In genomic region chrX:32139463-32139862, GRCh38 we compare ENCODE assay signal across 20 cellular contexts.
A peak's percentile ranks its signal among the peaks of the same experiment; 100 is the strongest.
DNase-seq lines count a peak whose midpoint lies in the region; ATAC-seq, FAIRE-seq and TF ChIP-seq lines count a peak whose summit lies in the region.
"Had no signal": no experiment of that assay in that cellular context is flagged by ENCODE, and none has a peak within 500 bp of the region (broad histone marks: within the 10 kb centered on the region; RNA-seq: fewer than 3 reads in every experiment).

No MANE protein-coding gene starts in this region.

- ATAC-seq in mucosa of descending colon (peak; percentile 81), right lobe of liver (no peak)
- ATAC-seq: GM12878 had no signal

- no peaks in the 10 kb centered on the region for H4K20me1 ChIP-seq in astrocyte (ENCODE audit: insufficient read depth, low read length)

- H2AFZ ChIP-seq in astrocyte (ENCODE audit: low read depth, low read length) = no peak overlapping the region

- no peak for TF ChIP-seq CTCF in astrocyte (IDR thresholded peaks at IDR 0.05; ENCODE audit: insufficient read depth, low read depth, low read length)
- no peak for TF ChIP-seq CTCF in mucosa of descending colon (IDR thresholded peaks at IDR 0.05)
- no peak for TF ChIP-seq CTCF in RWPE1 (conservative IDR thresholded peaks at IDR 0.05; ENCODE audit: low read depth)
- no peak for TF ChIP-seq CTCF in right lobe of liver (IDR thresholded peaks at IDR 0.05)

- H3K27me3 ChIP-seq in astrocyte (ENCODE audit: insufficient read depth, low read length) = no peaks in the 10 kb centered on the region
- no peaks in the 10 kb centered on the region for H3K27me3 ChIP-seq in right lobe of liver
- H3K27me3 ChIP-seq: BE2C had no signal

- H3K27me3 Mint-ChIP-seq in astrocyte (ENCODE audit: low read depth, unreplicated experiment) = no peaks in the 10 kb centered on the region
- H3K27me3 Mint-ChIP-seq: CD4-positive, CD25-positive, alpha-beta regulatory T cell; CD8-positive, alpha-beta memory T cell had no signal

- CTCF ChIA-PET in RWPE1 (lab: Yijun Ruan, JAX) = no interaction called here

- no peak overlapping the region for H3K27ac ChIP-seq in astrocyte (ENCODE audit: low read depth, low read length)
- H3K27ac ChIP-seq in RWPE1 = no peak overlapping the region
- H3K27ac ChIP-seq in right lobe of liver = no peak overlapping the region
- H3K27ac ChIP-seq in caudate nucleus (ENCODE audit: low read depth, low read length) = no peak overlapping the region

- no peaks in the 10 kb centered on the region for H3K36me3 ChIP-seq in astrocyte (ENCODE audit: insufficient read depth, low read length)
- H3K36me3 ChIP-seq in mucosa of descending colon (ENCODE audit: low read depth) = no peaks in the 10 kb centered on the region
- H3K36me3 ChIP-seq in right lobe of liver = no peaks in the 10 kb centered on the region
- H3K36me3 ChIP-seq: BE2C had no signal

- H3K9me3 ChIP-seq in astrocyte (ENCODE audit: insufficient read depth, low read depth, low read length) (no peaks in the 10 kb centered on the region), mucosa of descending colon (no peaks in the 10 kb centered on the region), right lobe of liver (no peaks in the 10 kb centered on the region)
- H3K9me3 ChIP-seq: BE2C had no signal

- no peaks in the 10 kb centered on the region for H3K36me3 Mint-ChIP-seq in astrocyte (ENCODE audit: low read depth, unreplicated experiment)
- H3K36me3 Mint-ChIP-seq: CD4-positive, CD25-positive, alpha-beta regulatory T cell; CD8-positive, alpha-beta memory T cell had no signal

- H3K79me2 ChIP-seq in astrocyte (ENCODE audit: insufficient read depth, low read length) = no peaks in the 10 kb centered on the region

- H3K4me1 ChIP-seq in astrocyte (ENCODE audit: insufficient read depth, low read length) (no peaks in the 10 kb centered on the region), mucosa of descending colon (ENCODE audit: low read depth) (no peaks in the 10 kb centered on the region), right lobe of liver (no peaks in the 10 kb centered on the region)
- H3K4me1 ChIP-seq: BE2C had no signal

- FAIRE-seq in astrocyte (lab: Jason Lieb, UNC) = peak; percentile 49
- FAIRE-seq: D721Med, GM12878, H1 had no signal

- H3K4me2 ChIP-seq in astrocyte (ENCODE audit: low read length) = no peak overlapping the region

- H3K4me3 Mint-ChIP-seq in astrocyte (ENCODE audit: unreplicated experiment) = no peak overlapping the region
- H3K4me3 Mint-ChIP-seq: CD4-positive, CD25-positive, alpha-beta regulatory T cell; CD8-positive, alpha-beta memory T cell; H9 had no signal

- POLR2A ChIA-PET in RWPE1 (lab: Yijun Ruan, JAX; ENCODE audit: low non-redundant PET) = no interaction called here

- no peak for TF ChIP-seq POLR2A in right lobe of liver (IDR thresholded peaks at IDR 0.05)

- intact Hi-C loops in mucosa of descending colon (cut with DNase I, micrococcal nuclease) (no loop called here), right lobe of liver (cut with DNase I) (no loop called here)

- H3K4me1 Mint-ChIP-seq in astrocyte (ENCODE audit: low read depth, unreplicated experiment) = no peaks in the 10 kb centered on the region
- H3K4me1 Mint-ChIP-seq: CD4-positive, CD25-positive, alpha-beta regulatory T cell; CD8-positive, alpha-beta memory T cell; H9 had no signal

- no peak overlapping the region for H3K27ac Mint-ChIP-seq in astrocyte (ENCODE audit: unreplicated experiment)
- H3K27ac Mint-ChIP-seq: CD4-positive, CD25-positive, alpha-beta regulatory T cell; CD8-positive, alpha-beta memory T cell; H9 had no signal

- H3K9me3 Mint-ChIP-seq in astrocyte (ENCODE audit: unreplicated experiment) = no peaks in the 10 kb centered on the region

- DNase-seq in DMS53 treated with DMSO at 0.1 percent for 48 hours (lab: John Stamatoyannopoulos, UW; ENCODE audit: unreplicated experiment) (peak; percentile 24), astrocyte (ENCODE audit: low read depth) (no peak), mucosa of descending colon (no peak), RWPE1 (ENCODE audit: low spot score) (no peak), right lobe of liver (no peak), caudate nucleus (lab: John Stamatoyannopoulos, UW) (no peak)
- DNase-seq: ACHN; BE2C; C1 segment of cervical spinal cord; CD4-positive, CD25-positive, alpha-beta regulatory T cell; CD8-positive, alpha-beta memory T cell; COR-L47; DMS153; DND-41; EL; H9; KG1 had no signal

- H3K4me3 ChIP-seq in astrocyte (ENCODE audit: insufficient read depth, low read depth, low read length) = no peak overlapping the region
- H3K4me3 ChIP-seq in mucosa of descending colon = no peak overlapping the region
- H3K4me3 ChIP-seq in right lobe of liver = no peak overlapping the region
- H3K4me3 ChIP-seq: GM12878 had no signal

- no peak overlapping the region for H3K9ac ChIP-seq in astrocyte (ENCODE audit: low read length)
